ENCODE assay signal across 1 cellular context in genomic region chrX:69262036-69262905, GRCh38.
TF ChIP-seq lines count a peak whose summit lies in the region.

No MANE protein-coding gene starts in this region.

TF ChIP-seq in IMR-90, 13 proteins besides CTCF, POLR2A, EP300 and RAD21 (continued from another document):
- TF ChIP-seq, protein P1, sequence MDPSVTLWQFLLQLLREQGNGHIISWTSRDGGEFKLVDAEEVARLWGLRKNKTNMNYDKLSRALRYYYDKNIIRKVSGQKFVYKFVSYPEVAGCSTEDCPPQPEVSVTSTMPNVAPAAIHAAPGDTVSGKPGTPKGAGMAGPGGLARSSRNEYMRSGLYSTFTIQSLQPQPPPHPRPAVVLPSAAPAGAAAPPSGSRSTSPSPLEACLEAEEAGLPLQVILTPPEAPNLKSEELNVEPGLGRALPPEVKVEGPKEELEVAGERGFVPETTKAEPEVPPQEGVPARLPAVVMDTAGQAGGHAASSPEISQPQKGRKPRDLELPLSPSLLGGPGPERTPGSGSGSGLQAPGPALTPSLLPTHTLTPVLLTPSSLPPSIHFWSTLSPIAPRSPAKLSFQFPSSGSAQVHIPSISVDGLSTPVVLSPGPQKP (IDR thresholded peaks at IDR 0.05; ENCODE audit: borderline replicate concordance, low read depth, low read length) = no peak
- TF ChIP-seq RFX5 (IDR thresholded peaks at IDR 0.05; ENCODE audit: low read depth, low read length) (no peak), MXI1 (IDR thresholded peaks at IDR 0.05; ENCODE audit: borderline replicate concordance, low read depth, low read length) (no peak)
